ENCODE assay signal across 19 cellular contexts in the genomic region with DNA sequence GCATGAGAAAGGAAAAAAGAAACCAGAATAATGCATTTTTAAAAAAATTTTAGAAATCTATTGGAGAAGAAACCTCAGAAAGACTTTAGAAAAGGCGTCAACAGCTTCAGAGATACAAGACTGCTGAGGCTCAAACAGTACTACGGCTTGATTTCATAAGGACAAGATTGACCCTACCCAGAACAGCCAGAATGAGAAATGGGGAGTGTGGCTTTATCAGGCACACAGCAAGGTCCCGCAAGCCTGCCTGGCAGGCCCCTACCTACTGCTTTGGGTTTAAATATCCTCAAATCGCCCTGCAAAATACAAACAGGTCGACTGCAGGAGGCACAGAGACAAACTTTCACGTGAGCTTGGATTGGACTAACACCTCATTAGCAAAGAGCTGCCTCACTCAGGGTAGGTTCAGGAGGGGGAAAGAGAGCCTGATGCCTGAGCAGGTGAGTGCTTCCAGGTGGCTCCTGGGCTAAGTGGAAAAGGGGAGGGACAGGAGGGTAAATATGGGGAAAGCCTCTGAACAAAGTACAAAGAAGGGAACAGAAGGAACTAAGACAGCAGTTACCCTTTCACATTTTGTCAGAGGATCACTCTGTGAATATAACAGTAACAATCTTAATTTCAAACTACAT.
DNase-seq lines count a peak whose midpoint lies in the region; ATAC-seq and TF ChIP-seq lines count a peak whose summit lies in the region.
"Had no signal": no experiment of that assay in that cellular context is flagged by ENCODE, and none has a peak within 500 bp of the region (broad histone marks: within the 10 kb centered on the region; RNA-seq: fewer than 3 reads in every experiment).

No MANE protein-coding gene starts in this region.

- H3K9ac ChIP-seq in OCI-LY3 (ENCODE audit: low read length) (no peak overlapping the region), mesendoderm (ENCODE audit: low read length) (no peak overlapping the region)

- no peaks in the 10 kb centered on the region for H3K36me3 ChIP-seq in H7 (replicated peaks; ENCODE audit: control insufficient read depth, insufficient read depth, low read length)
- H3K36me3 ChIP-seq in OCI-LY3 (replicated peaks; ENCODE audit: low read depth, low read length), result no peaks in the 10 kb centered on the region
- H3K36me3 ChIP-seq in mesendoderm (ENCODE audit: control insufficient read depth, insufficient read depth, low read length), result no peaks in the 10 kb centered on the region
- H3K36me3 ChIP-seq in gastroesophageal sphincter, result no peaks in the 10 kb centered on the region
- H3K36me3 ChIP-seq: HAP-1, heart right ventricle had no signal

- H2BK5ac ChIP-seq in mesendoderm (ENCODE audit: low read length), result no peak overlapping the region

- no peak overlapping the region for H2AK5ac ChIP-seq in mesendoderm (ENCODE audit: low read length)

- no peak overlapping the region for H2BK120ac ChIP-seq in mesendoderm (ENCODE audit: low read depth, low read length)

- peak; percentile 48 for DNase-seq in H7
- DNase-seq in NCI-H2029 (lab: John Stamatoyannopoulos, UW), result peak; percentile 17
- DNase-seq in mesendoderm, result peak; percentile 27
- DNase-seq: activated CD8-positive, alpha-beta T cell treated with anti-CD3 and anti-CD28 coated beads for 36 hours; activated naive CD4-positive, alpha-beta T cell treated with Interleukin-2 at 50 U/mL for 16 hours; amygdala; CD4-positive, alpha-beta memory T cell; heart right ventricle; NCI-H1436; occipital lobe; T-helper 17 cell had no signal

- WGBS in mesendoderm (ENCODE audit: extremely low coverage, insufficient coverage, low lambda C conversion rate), result no CpG with 5 or more reads among the region's 6 CpGs
- WGBS in gastroesophageal sphincter (ENCODE audit: low coverage in 1 of 2), 2 donors, result 50 to 67% methylated on average over 1 to 4 of the region's 6 CpGs

- TF ChIP-seq CTCF in OCI-LY3 (IDR thresholded peaks at IDR 0.05; ENCODE audit: low read depth, low read length) (no peak), gastroesophageal sphincter (IDR thresholded peaks at IDR 0.05) (no peak)

- no peak overlapping the region for H4K8ac ChIP-seq in mesendoderm (ENCODE audit: low read depth, low read length)

- H3K27me3 ChIP-seq in H7 (ENCODE audit: control insufficient read depth, insufficient read depth, low read length) (no peaks in the 10 kb centered on the region), OCI-LY3 (ENCODE audit: low read depth, low read length) (peaks cover 5% of the 10 kb centered on the region; the same call in 1 of the 2 replicates), mesendoderm (ENCODE audit: insufficient read depth, low read length, poor library complexity) (no peaks in the 10 kb centered on the region), gastroesophageal sphincter (no peaks in the 10 kb centered on the region)
- H3K27me3 ChIP-seq: heart right ventricle had no signal

- H3K27ac ChIP-seq in OCI-LY3 (ENCODE audit: low read length), result no peak overlapping the region
- no peak overlapping the region for H3K27ac ChIP-seq in mesendoderm (ENCODE audit: low read depth, low read length)
- no peak overlapping the region for H3K27ac ChIP-seq in gastroesophageal sphincter
- H3K27ac ChIP-seq: heart right ventricle had no signal

- ATAC-seq in HG02642 (IDR thresholded peaks at IDR 0.05; ENCODE audit: poor library complexity, unreplicated experiment) (no peak), gastroesophageal sphincter (no peak), HG02973 (IDR thresholded peaks at IDR 0.05; ENCODE audit: unreplicated experiment) (no peak), HG02571 (IDR thresholded peaks at IDR 0.05; ENCODE audit: unreplicated experiment) (no peak)
- ATAC-seq: activated CD8-positive, alpha-beta T cell treated with anti-CD3 and anti-CD28 coated beads for 36 hours; heart right ventricle; Panc1; T-helper 17 cell had no signal

- H3K79me1 ChIP-seq in mesendoderm (ENCODE audit: low read length), result no peaks in the 10 kb centered on the region

- peak overlapping the region; percentile 37 for H3K4me2 ChIP-seq in OCI-LY3 (ENCODE audit: low read length)
- H3K4me2 ChIP-seq in mesendoderm (ENCODE audit: low read length), result no peak overlapping the region

- TF ChIP-seq POLR2A in gastroesophageal sphincter (IDR thresholded peaks at IDR 0.05), result no peak

- no peak overlapping the region for H2BK15ac ChIP-seq in mesendoderm (replicated peaks; ENCODE audit: low read depth)

- no peak overlapping the region for H3K23ac ChIP-seq in mesendoderm (ENCODE audit: low read length)

- no peak overlapping the region for H3K56ac ChIP-seq in mesendoderm (ENCODE audit: low read length)

- H3K79me2 ChIP-seq in OCI-LY3 (ENCODE audit: low read length), result no peaks in the 10 kb centered on the region
- H3K79me2 ChIP-seq in mesendoderm (ENCODE audit: control insufficient read depth, insufficient read depth, low read length), result no peaks in the 10 kb centered on the region

- no peak for TF ChIP-seq EP300 in gastroesophageal sphincter (IDR thresholded peaks at IDR 0.05)

- no peak overlapping the region for H4K5ac ChIP-seq in mesendoderm (ENCODE audit: low read length)

- peak overlapping the region; percentile 59; the same call in 1 of the 2 replicates for H2AFZ ChIP-seq in OCI-LY3 (ENCODE audit: low read depth, low read length)

- H3K18ac ChIP-seq in mesendoderm (ENCODE audit: low read length), result no peak overlapping the region

- no peak overlapping the region for H3K4me3 ChIP-seq in H7 (ENCODE audit: insufficient read depth, low read depth, low read length)
- no peak overlapping the region for H3K4me3 ChIP-seq in OCI-LY3 (ENCODE audit: low read length)
- H3K4me3 ChIP-seq in mesendoderm (ENCODE audit: low read length), result no peak overlapping the region
- H3K4me3 ChIP-seq in gastroesophageal sphincter, result no peak overlapping the region
- H3K4me3 ChIP-seq: HAP-1, heart right ventricle, lung had no signal

- no peak overlapping the region for H3K4ac ChIP-seq in mesendoderm (ENCODE audit: low read depth, low read length)

- H3K9me3 ChIP-seq in OCI-LY3 (ENCODE audit: insufficient read depth, low read length) (no peaks in the 10 kb centered on the region), gastroesophageal sphincter (no peaks in the 10 kb centered on the region)
- H3K9me3 ChIP-seq: HAP-1, heart right ventricle had no signal

- H4K20me1 ChIP-seq in OCI-LY3 (ENCODE audit: insufficient read depth, low read length), result no peaks in the 10 kb centered on the region

- H3K4me1 ChIP-seq in OCI-LY3 (ENCODE audit: low read length), result peaks cover 27% of the 10 kb centered on the region
- peaks cover 4% of the 10 kb centered on the region for H3K4me1 ChIP-seq in mesendoderm (ENCODE audit: control insufficient read depth, low read depth, low read length)
- no peaks in the 10 kb centered on the region for H3K4me1 ChIP-seq in gastroesophageal sphincter
- H3K4me1 ChIP-seq: HAP-1, heart right ventricle had no signal
